18 cellular contexts compared by ENCODE assay signal in the genomic region with DNA sequence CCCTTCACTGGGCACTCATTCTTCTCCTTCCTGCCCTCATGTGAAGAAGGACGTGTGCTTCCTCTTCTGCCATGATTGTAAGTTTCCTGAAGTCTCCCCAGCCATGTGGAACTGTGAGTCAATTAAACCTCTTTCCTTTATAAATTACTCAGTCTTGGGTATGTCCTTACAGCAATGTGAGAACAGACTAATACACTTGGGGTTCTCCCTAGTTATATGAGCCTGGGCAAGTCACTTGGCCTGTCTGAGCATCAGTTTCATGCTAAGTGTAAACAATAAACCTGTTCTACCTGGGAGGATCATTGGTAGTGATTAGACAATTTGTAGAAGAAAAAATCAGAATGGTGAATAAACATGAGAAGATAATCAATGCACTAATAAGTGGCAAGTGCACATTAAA.
DNase-seq lines count a peak whose midpoint lies in the region; ATAC-seq and TF ChIP-seq lines count a peak whose summit lies in the region.
"Had no signal": no experiment of that assay in that cellular context is flagged by ENCODE, and none has a peak within 500 bp of the region (broad histone marks: within the 10 kb centered on the region; RNA-seq: fewer than 3 reads in every experiment).

No MANE protein-coding gene starts in this region.

- no peak overlapping the region for H2AFZ ChIP-seq in neural progenitor cell (replicated peaks)

- H3K27ac Mint-ChIP-seq in activated naive CD4-positive, alpha-beta T cell treated with anti-CD3 and anti-CD28 coated beads, Interleukin-2, amount 50 U/mL, for 24 hours = peak overlapping the region; percentile 68
- no peak overlapping the region for H3K27ac Mint-ChIP-seq in activated T-helper 17 cell treated with anti-CD3 and anti-CD28 coated beads, Interleukin-2, amount 50 U/mL, for 72 hours
- H3K27ac Mint-ChIP-seq in neural progenitor cell = no peak overlapping the region
- H3K27ac Mint-ChIP-seq: B cell; CD4-positive, alpha-beta T cell; CD8-positive, alpha-beta T cell had no signal

- peaks cover 7% of the 10 kb centered on the region for H3K9me3 Mint-ChIP-seq in activated naive CD4-positive, alpha-beta T cell treated with anti-CD3 and anti-CD28 coated beads, Interleukin-2, amount 50 U/mL, for 24 hours
- peaks cover 6% of the 10 kb centered on the region for H3K9me3 Mint-ChIP-seq in activated T-helper 17 cell treated with anti-CD3 and anti-CD28 coated beads, Interleukin-2, amount 50 U/mL, for 72 hours
- peaks cover 2% of the 10 kb centered on the region for H3K9me3 Mint-ChIP-seq in neural progenitor cell

- H3K9me3 ChIP-seq in neural progenitor cell (ENCODE audit: low read depth) = no peaks in the 10 kb centered on the region
- H3K9me3 ChIP-seq: Caco-2 had no signal

- no peak for TF ChIP-seq CTCF in neural progenitor cell (IDR thresholded peaks at IDR 0.05)

- H3K4me1 Mint-ChIP-seq in activated naive CD4-positive, alpha-beta T cell treated with anti-CD3 and anti-CD28 coated beads, Interleukin-2, amount 50 U/mL, for 24 hours = peaks cover 26% of the 10 kb centered on the region
- H3K4me1 Mint-ChIP-seq in activated T-helper 17 cell treated with anti-CD3 and anti-CD28 coated beads, Interleukin-2, amount 50 U/mL, for 72 hours = peaks cover 3% of the 10 kb centered on the region
- H3K4me1 Mint-ChIP-seq in neural progenitor cell = no peaks in the 10 kb centered on the region
- H3K4me1 Mint-ChIP-seq: B cell had no signal

- H3K79me2 ChIP-seq in neural progenitor cell (ENCODE audit: low read depth) = no peaks in the 10 kb centered on the region

- H3K9ac ChIP-seq in neural progenitor cell = no peak overlapping the region
- H3K9ac ChIP-seq: BLaER1 treated with 17β-estradiol and CSF1 and Interleukin-3, amounts not matched to agents 10 nM and 100 nM had no signal

- H3K36me3 ChIP-seq in neural progenitor cell = no peaks in the 10 kb centered on the region

- H3K4me1 ChIP-seq in neural progenitor cell = no peaks in the 10 kb centered on the region
- H3K4me1 ChIP-seq: BLaER1 treated with 17β-estradiol and CSF1 and Interleukin-3, amounts not matched to agents 10 nM and 100 nM had no signal

- DNase-seq in activated naive CD4-positive, alpha-beta T cell (lab: John Stamatoyannopoulos, UW) = no peak
- DNase-seq in SKM-1 (lab: John Stamatoyannopoulos, UW; ENCODE audit: unreplicated experiment) (no peak), neural progenitor cell (ENCODE audit: low spot score) (no peak)
- DNase-seq: 8988T; ACHN; AML-193; Caco-2; Calu3; CD4-positive, alpha-beta T cell; CD8-positive, alpha-beta T cell; DMS79 treated with DMSO at 0.1 percent for 48 hours; GF-D8 had no signal

- no peaks in the 10 kb centered on the region for H3K27me3 Mint-ChIP-seq in activated naive CD4-positive, alpha-beta T cell treated with anti-CD3 and anti-CD28 coated beads, Interleukin-2, amount 50 U/mL, for 24 hours
- H3K27me3 Mint-ChIP-seq in activated T-helper 17 cell treated with anti-CD3 and anti-CD28 coated beads, Interleukin-2, amount 50 U/mL, for 72 hours = no peaks in the 10 kb centered on the region
- H3K27me3 Mint-ChIP-seq in neural progenitor cell (ENCODE audit: insufficient read depth, low read depth) = peaks cover 3% of the 10 kb centered on the region
- H3K27me3 Mint-ChIP-seq: CD4-positive, alpha-beta T cell had no signal

- H3K4me3 ChIP-seq in neural progenitor cell = no peak overlapping the region
- H3K4me3 ChIP-seq: BLaER1 treated with 17β-estradiol and CSF1 and Interleukin-3, amounts not matched to agents 10 nM and 100 nM had no signal

- H3K4me3 Mint-ChIP-seq in activated naive CD4-positive, alpha-beta T cell treated with anti-CD3 and anti-CD28 coated beads, Interleukin-2, amount 50 U/mL, for 24 hours = peak overlapping the region; percentile 13
- H3K4me3 Mint-ChIP-seq in activated T-helper 17 cell treated with anti-CD3 and anti-CD28 coated beads, Interleukin-2, amount 50 U/mL, for 72 hours = no peak overlapping the region
- no peak overlapping the region for H3K4me3 Mint-ChIP-seq in neural progenitor cell
- H3K4me3 Mint-ChIP-seq: B cell; CD4-positive, alpha-beta T cell; CD8-positive, alpha-beta T cell had no signal

- peak; percentile 49 for ATAC-seq in activated T-helper 17 cell treated with anti-CD3 and anti-CD28 coated beads, Interleukin-2, amount 50 U/mL, for 72 hours (replicated peaks)
- ATAC-seq in esophagus mucosa = peak; percentile 75
- ATAC-seq: CD8-positive, alpha-beta T cell had no signal

- H3F3A ChIP-seq in neural progenitor cell (ENCODE audit: low read depth) = no peaks in the 10 kb centered on the region

- no peak overlapping the region for H3K4me2 ChIP-seq in neural progenitor cell
- H3K4me2 ChIP-seq: BLaER1 treated with 17β-estradiol and CSF1 and Interleukin-3, amounts not matched to agents 10 nM and 100 nM had no signal

- no peaks in the 10 kb centered on the region for H3K27me3 ChIP-seq in neural progenitor cell
- H3K27me3 ChIP-seq: BLaER1 treated with 17β-estradiol and CSF1 and Interleukin-3, amounts not matched to agents 10 nM and 100 nM had no signal

- no peak overlapping the region for H3K27ac ChIP-seq in neural progenitor cell
- H3K27ac ChIP-seq: BLaER1 treated with 17β-estradiol and CSF1 and Interleukin-3, amounts not matched to agents 10 nM and 100 nM; C4-2B had no signal

- peaks cover 29% of the 10 kb centered on the region for H3K36me3 Mint-ChIP-seq in activated naive CD4-positive, alpha-beta T cell treated with anti-CD3 and anti-CD28 coated beads, Interleukin-2, amount 50 U/mL, for 24 hours
- H3K36me3 Mint-ChIP-seq in activated T-helper 17 cell treated with anti-CD3 and anti-CD28 coated beads, Interleukin-2, amount 50 U/mL, for 72 hours (ENCODE audit: low read depth) = no peaks in the 10 kb centered on the region
- H3K36me3 Mint-ChIP-seq in neural progenitor cell = no peaks in the 10 kb centered on the region

- no peaks in the 10 kb centered on the region for H4K20me1 ChIP-seq in neural progenitor cell (ENCODE audit: low read depth)
- H4K20me1 ChIP-seq: BLaER1 treated with 17β-estradiol and CSF1 and Interleukin-3, amounts not matched to agents 10 nM and 100 nM had no signal
